In genomic region chr12:32466986-32467711, GRCh38 we compare ENCODE assay signal across 15 cellular contexts.
"Had no signal": no experiment of that assay in that cellular context is flagged by ENCODE, and none has a peak within 500 bp of the region (broad histone marks: within the 10 kb centered on the region; RNA-seq: fewer than 3 reads in every experiment).

No MANE protein-coding gene starts in this region.

- H3K9me3 Mint-ChIP-seq: activated naive CD8-positive, alpha-beta T cell treated with anti-CD3 and anti-CD28 coated beads for 36 hours; brain; mesothelial cell of epicardium; type B pancreatic cell had no signal

- H3K4me3 Mint-ChIP-seq: activated CD4-positive, alpha-beta T cell treated with anti-CD3 and anti-CD28 coated beads, Interleukin-2, amount 10 ng/mL, durations not matched to agents 24 days and 14 days; activated naive CD8-positive, alpha-beta T cell treated with anti-CD3 and anti-CD28 coated beads for 36 hours; brain; mesothelial cell of epicardium; neural progenitor cell; stimulated activated naive CD8-positive, alpha-beta T cell treated with anti-CD3 and anti-CD28 coated beads, Interleukin-15, amount 100 ng/mL, for 72 hours; type B pancreatic cell had no signal

- H3K4me1 ChIP-seq: foreskin keratinocyte, neural progenitor cell had no signal

- H3K27ac ChIP-seq: foreskin keratinocyte, neural progenitor cell, right lobe of liver had no signal

- H3K36me3 Mint-ChIP-seq: activated naive CD8-positive, alpha-beta T cell treated with anti-CD3 and anti-CD28 coated beads for 36 hours; brain; neural progenitor cell had no signal

- H3K27ac Mint-ChIP-seq: activated CD4-positive, alpha-beta T cell treated with anti-CD3 and anti-CD28 coated beads, Interleukin-2, amount 10 ng/mL, durations not matched to agents 24 days and 14 days; activated naive CD8-positive, alpha-beta T cell treated with anti-CD3 and anti-CD28 coated beads for 36 hours; neural progenitor cell; stimulated activated naive CD8-positive, alpha-beta T cell treated with anti-CD3 and anti-CD28 coated beads, Interleukin-15, amount 100 ng/mL, for 72 hours; type B pancreatic cell had no signal

- H3K4me3 ChIP-seq: lung, neural progenitor cell, right lobe of liver, spleen had no signal

- H3K36me3 ChIP-seq: neural progenitor cell, right lobe of liver, spleen had no signal

- DNase-seq: activated CD4-positive, alpha-beta T cell treated with anti-CD3 and anti-CD28 coated beads, Interleukin-2, amount 10 ng/mL, durations not matched to agents 24 days and 14 days; activated CD4-positive, CD25-positive, alpha-beta regulatory T cell; activated CD8-positive, alpha-beta memory T cell treated with anti-CD3 and anti-CD28 coated beads, Interleukin-2, amount 50 U/mL, for 48 hours; activated naive CD8-positive, alpha-beta T cell treated with anti-CD3 and anti-CD28 coated beads for 36 hours; effector memory CD4-positive, alpha-beta T cell; foreskin keratinocyte; head of caudate nucleus; right lobe of liver; spleen; stimulated activated naive CD8-positive, alpha-beta T cell treated with anti-CD3 and anti-CD28 coated beads, Interleukin-15, amount 100 ng/mL, for 72 hours had no signal

- ATAC-seq: foreskin keratinocyte; stimulated activated naive CD8-positive, alpha-beta T cell treated with anti-CD3 and anti-CD28 coated beads, Interleukin-15, amount 100 ng/mL, for 72 hours had no signal

- H3K27me3 ChIP-seq: foreskin keratinocyte, neural progenitor cell, right lobe of liver, spleen had no signal

- H3K27me3 Mint-ChIP-seq: activated naive CD8-positive, alpha-beta T cell treated with anti-CD3 and anti-CD28 coated beads for 36 hours; brain; stimulated activated naive CD8-positive, alpha-beta T cell treated with anti-CD3 and anti-CD28 coated beads, Interleukin-15, amount 100 ng/mL, for 72 hours; type B pancreatic cell had no signal

- H3K9me3 ChIP-seq: right lobe of liver, spleen had no signal

- H3K4me1 Mint-ChIP-seq: activated CD4-positive, alpha-beta T cell treated with anti-CD3 and anti-CD28 coated beads, Interleukin-2, amount 10 ng/mL, durations not matched to agents 24 days and 14 days; activated naive CD8-positive, alpha-beta T cell treated with anti-CD3 and anti-CD28 coated beads for 36 hours; neural progenitor cell; stimulated activated naive CD8-positive, alpha-beta T cell treated with anti-CD3 and anti-CD28 coated beads, Interleukin-15, amount 100 ng/mL, for 72 hours had no signal
